ENCODE assay signal across 8 cellular contexts in genomic region chr1:45499415-45499769, GRCh38. TPM values are rescaled to one million over a fixed set of nuclear protein-coding genes. Genes with fewer than 3 reads are reported as not detected.
DNase-seq lines count a peak whose midpoint lies in the region; ATAC-seq and TF ChIP-seq lines count a peak whose summit lies in the region.

No MANE protein-coding gene starts in this region.

- POLR2A ChIA-PET in PC-3 (lab: Charles Lee; ENCODE audit: unreplicated experiment) = interaction anchor here (0.6 kb wide), 1 partner anchor 160 kb away, joined by 3 read pairs; the partner anchor contains the start of gene TOE1

- H3K9me3 ChIP-seq in PC-3 (ENCODE audit: low read length) = no peaks in the 10 kb centered on the region

- peak overlapping the region; percentile 99 for H3K4me2 ChIP-seq in PC-3 (ENCODE audit: low read length)

- H3K9me2 ChIP-seq in PC-3 (replicated peaks; ENCODE audit: low read length) = no peaks in the 10 kb centered on the region

- peak overlapping the region; percentile 64 for H3K9ac ChIP-seq in PC-3 (ENCODE audit: low read length)

- no peaks in the 10 kb centered on the region for H4K20me1 ChIP-seq in PC-3 (ENCODE audit: low read length)

- CTCF ChIA-PET in PC-3 (lab: Charles Lee) = no interaction called here

- peaks cover 10% of the 10 kb centered on the region for H3K79me2 ChIP-seq in PC-3 (ENCODE audit: low read length)

- no peaks in the 10 kb centered on the region for H3K36me3 Mint-ChIP-seq in osteocyte (ENCODE audit: unreplicated experiment)

- TF ChIP-seq CTCF in PC-3 (conservative IDR thresholded peaks at IDR 0.05; ENCODE audit: low read depth, low read length) (no peak), epithelial cell of proximal tubule (conservative IDR thresholded peaks at IDR 0.05; ENCODE audit: low read depth, low read length) (no peak), osteocyte (IDR thresholded peaks at IDR 0.05) (no peak)

- H3K4me3 ChIP-seq in PC-3 (ENCODE audit: low read length) = peak overlapping the region; percentile 80
- H3K4me3 ChIP-seq in epithelial cell of proximal tubule (ENCODE audit: low read depth, low read length) = peak overlapping the region; percentile 56

- no peaks in the 10 kb centered on the region for H3F3A ChIP-seq in PC-3 (ENCODE audit: low read length, unreplicated experiment)

- intact Hi-C loops in PC-3 (cut with micrococcal nuclease) = no loop called here

- peak; percentile 65 for DNase-seq in activated effector memory CD4-positive, alpha-beta T cell treated with anti-CD3 and anti-CD28 coated beads, Interleukin-2, amount 50 U/mL, for 16 hours
- DNase-seq in activated effector memory CD4-positive, alpha-beta T cell treated with Interleukin-2 at 50 U/mL for 16 hours = no peak
- DNase-seq in PC-3 (no peak), epithelial cell of proximal tubule (ENCODE audit: low read depth) (no peak), osteocyte (ENCODE audit: extremely low spot score, unreplicated experiment) (no peak), NCI-H2227 (lab: John Stamatoyannopoulos, UW; ENCODE audit: unreplicated experiment) (no peak), NCI-H1694 treated with DMSO at 0.1 percent for 48 hours (lab: John Stamatoyannopoulos, UW) (no peak), OCI-M1 (lab: John Stamatoyannopoulos, UW) (no peak)

- no peak overlapping the region for H3K27ac ChIP-seq in PC-3 (ENCODE audit: low read length)

- H3K4me3 Mint-ChIP-seq in osteocyte (ENCODE audit: unreplicated experiment) = peak overlapping the region; percentile 89

- no peaks in the 10 kb centered on the region for H3K27me3 ChIP-seq in PC-3 (ENCODE audit: low read length)

- H3K36me3 ChIP-seq in PC-3 (ENCODE audit: low read depth, low read length) = no peaks in the 10 kb centered on the region

- H3K4me1 Mint-ChIP-seq in osteocyte (ENCODE audit: unreplicated experiment) = peaks cover 23% of the 10 kb centered on the region

- H2AFZ ChIP-seq in PC-3 (ENCODE audit: low read length) = peak overlapping the region; percentile 87

- no peaks in the 10 kb centered on the region for H3K27me3 Mint-ChIP-seq in osteocyte (ENCODE audit: unreplicated experiment)

- peak overlapping the region; percentile 75 for H3K27ac Mint-ChIP-seq in osteocyte (ENCODE audit: unreplicated experiment)

- BruUV-seq in PC-3 (replicated peaks; lab: Mats Ljungman, UMichigan) = TSS peak; percentile 73

- H3K4me1 ChIP-seq in PC-3 (ENCODE audit: insufficient read depth, low read length) = peaks cover 16% of the 10 kb centered on the region

- ATAC-seq in PC-3 = no peak

- no peaks in the 10 kb centered on the region for H3K9me3 Mint-ChIP-seq in osteocyte (ENCODE audit: unreplicated experiment)

RNA-seq across cellular contexts. Expression of gene CCDC163, which starts 0.5 kb away (rescaled TPM):
- total RNA-seq in PC-3 (2014; rRNA removed) (3.9 and 5.7 TPM in 2 replicates), epithelial cell of proximal tubule (0.69 and 1.7 TPM in 2 replicates), osteocyte (1.6 and 1.8 TPM in 2 replicates)

RNA-seq across cellular contexts. Expression of gene MMACHC, which starts 0.7 kb away (rescaled TPM):
- 6.6 and 9.2 TPM in 2 replicates for total RNA-seq in PC-3 (2014; rRNA removed)
- total RNA-seq in epithelial cell of proximal tubule = 5.1 and 7.8 TPM in 2 replicates
- 6.7 and 6.9 TPM in 2 replicates for total RNA-seq in osteocyte

RNA-seq across cellular contexts. Expression of gene TESK2, which starts 8.4 kb away (rescaled TPM):
- total RNA-seq in PC-3 (2014; rRNA removed) (6.0 and 6.5 TPM in 2 replicates), epithelial cell of proximal tubule (1.1 and 2.9 TPM in 2 replicates), osteocyte (2.7 and 4.1 TPM in 2 replicates)

RNA-seq across cellular contexts. Expression of gene PRDX1, which starts 22.3 kb away (rescaled TPM):
- 749 and 967 TPM in 2 replicates for total RNA-seq in PC-3 (2014; rRNA removed)
- 824 and 1,060 TPM in 2 replicates for total RNA-seq in epithelial cell of proximal tubule
- 291 and 292 TPM in 2 replicates for total RNA-seq in osteocyte

RNA-seq across cellular contexts. Expression of gene AKR1A1, which starts 51.2 kb away (rescaled TPM):
- total RNA-seq in PC-3 (2014; rRNA removed) = 86.1 and 94.9 TPM in 2 replicates
- total RNA-seq in epithelial cell of proximal tubule = 122 and 135 TPM in 2 replicates
- 175 TPM in 2 replicates for total RNA-seq in osteocyte
